In genomic region chr6:98848539-98849210, GRCh38 we compare ENCODE assay signal across 27 cellular contexts. TPM values are rescaled to one million over a fixed set of nuclear protein-coding genes. Genes with fewer than 3 reads are reported as not detected.
A peak's percentile ranks its signal among the peaks of the same experiment; 100 is the strongest.
DNase-seq lines count a peak whose midpoint lies in the region; ATAC-seq, FAIRE-seq and TF ChIP-seq lines count a peak whose summit lies in the region.
"Had no signal": no experiment of that assay in that cellular context is flagged by ENCODE, and none has a peak within 500 bp of the region (broad histone marks: within the 10 kb centered on the region; RNA-seq: fewer than 3 reads in every experiment).

No MANE protein-coding gene starts in this region.

- TF ChIP-seq EP300 in GM12878 (IDR thresholded peaks at IDR 0.05; ENCODE audit: borderline replicate concordance in 1 of 2, control insufficient read depth in 1 of 2, low read depth in 2 of 2, low read length in 2 of 2), result no peak

- WGBS in GM12878 (ENCODE audit: insufficient coverage, insufficient replicate concordance, low lambda C conversion rate, missing lambda C conversion rate), result 76% methylated on average over 17 of the region's 17 CpGs

- H3K27ac Mint-ChIP-seq in memory B cell, result no peak overlapping the region
- H3K27ac Mint-ChIP-seq: activated CD8-positive, alpha-beta memory T cell treated with anti-CD3 and anti-CD28 coated beads, Interleukin-2, amount 10 ng/mL, durations not matched to agents 7 days and 5 days; activated naive CD8-positive, alpha-beta T cell; type B pancreatic cell had no signal

- FAIRE-seq in GM12878 (lab: Jason Lieb, UNC), result no peak

- TF ChIP-seq POLR2A in GM12878 (IDR thresholded peaks at IDR 0.05; ENCODE audit: low read depth, low read length), result no peak

- ATAC-seq in GM12878 (no peak), memory B cell (ENCODE audit: low read depth) (no peak), thoracic aorta (ENCODE audit: insufficient number of reproducible peaks, low FRiP score, low read depth) (no peak)
- ATAC-seq: stimulated activated naive CD8-positive, alpha-beta T cell treated with anti-CD3 and anti-CD28 coated beads, Interleukin-15, Interleukin-2, amounts not matched to agents 100 U/mL and 50 U/mL, for 24 hours had no signal

- no peaks in the 10 kb centered on the region for H3K9me3 Mint-ChIP-seq in memory B cell
- H3K9me3 Mint-ChIP-seq: type B pancreatic cell had no signal

- in situ Hi-C loops in GM12878 (cut with MboI), result loop anchor here (5.0 kb wide), 1 partner anchor 1351 kb away; no protein-coding TSS in a partner anchor

- H3K27me3 ChIP-seq in GM12878 (replicated peaks in 1 of 2; ENCODE audit: control insufficient read depth in 2 of 2, insufficient read depth in 2 of 2, low read length in 1 of 2), result peaks cover 3 to 21% of the 10 kb centered on the region in 2 experiments; a peak in 3 of 4 replicates
- peaks cover 20% of the 10 kb centered on the region for H3K27me3 ChIP-seq in thoracic aorta (replicated peaks; ENCODE audit: insufficient read depth)
- H3K27me3 ChIP-seq in MM.1S (replicated peaks; ENCODE audit: insufficient read depth, low read length), result no peaks in the 10 kb centered on the region

- H2AFZ ChIP-seq in GM12878 (ENCODE audit: control insufficient read depth, low read depth, low read length) (peak overlapping the region; percentile 55; the same call in 1 of the 2 replicates), MM.1S (ENCODE audit: low read length) (no peak overlapping the region)

- RAD21 ChIA-PET in GM12878 (lab: Charles Lee; ENCODE audit: unreplicated experiment), result no interaction called here

- no TSS peak for BruUV-seq in GM12878 (replicated peaks; lab: Mats Ljungman, UMichigan)

- H3K27ac ChIP-seq in GM12878 (ENCODE audit: control insufficient read depth, insufficient read depth) (no peak overlapping the region), thoracic aorta (no peak overlapping the region), MM.1S (ENCODE audit: low read length) (no peak overlapping the region)
- H3K27ac ChIP-seq: brain microvascular endothelial cell, sigmoid colon had no signal

- H3K4me1 ChIP-seq in GM12878 (ENCODE audit: control insufficient read depth, insufficient read depth, low read length) (no peaks in the 10 kb centered on the region), thoracic aorta (ENCODE audit: control insufficient read depth in 1 of 2, low read depth in 2 of 2) (peaks cover 12 to 33% of the 10 kb centered on the region in 2 donors), MM.1S (ENCODE audit: low read length) (no peaks in the 10 kb centered on the region)

- H3K9me3 ChIP-seq in GM12878 (replicated peaks; ENCODE audit: control insufficient read depth, insufficient read depth, low read length), result no peaks in the 10 kb centered on the region
- H3K9me3 ChIP-seq in thoracic aorta, result no peaks in the 10 kb centered on the region
- no peaks in the 10 kb centered on the region for H3K9me3 ChIP-seq in MM.1S (replicated peaks; ENCODE audit: insufficient read depth, low read length)
- H3K9me3 ChIP-seq: sigmoid colon had no signal

- CTCF ChIA-PET in GM12878 (lab: Yijun Ruan, JAX), result interaction anchor here (0.7 kb wide), 1 partner anchor 795 kb away, joined by 3 read pairs; no protein-coding TSS in a partner anchor

- SMC1A ChIA-PET in GM12878 (lab: Charles Lee; ENCODE audit: uncharacterized antibody, unreplicated experiment), result no interaction called here

- H3K36me3 Mint-ChIP-seq in memory B cell, result peaks cover 6% of the 10 kb centered on the region
- H3K36me3 Mint-ChIP-seq: activated CD8-positive, alpha-beta memory T cell treated with anti-CD3 and anti-CD28 coated beads, Interleukin-2, amount 10 ng/mL, durations not matched to agents 7 days and 5 days; activated naive CD8-positive, alpha-beta T cell; type B pancreatic cell had no signal

- TF ChIP-seq CTCF in GM12878 (IDR thresholded peaks at IDR 0.05 in 2 of 3, conservative IDR thresholded peaks at IDR 0.05 in 1 of 3; ENCODE audit: control insufficient read depth in 2 of 3, extremely low read depth in 1 of 3, insufficient read depth in 1 of 3, low read depth in 3 of 3, low read length in 3 of 3), result no peak
- TF ChIP-seq CTCF in thoracic aorta (IDR thresholded peaks at IDR 0.05), result no peak
- TF ChIP-seq CTCF in MM.1S (IDR thresholded peaks at IDR 0.05; ENCODE audit: low read length), result no peak

- DNase-seq in NCI-H1105 treated with DMSO at 0.1 percent for 48 hours (lab: John Stamatoyannopoulos, UW), result peak; percentile 45
- no peak for DNase-seq in NCI-H1105 (lab: John Stamatoyannopoulos, UW)
- no peak for DNase-seq in GM12878 (ENCODE audit: low read depth, low spot score)
- no peak for DNase-seq in memory B cell (ENCODE audit: low spot score in 2 of 2)
- DNase-seq in thoracic aorta (ENCODE audit: low spot score), result no peak
- no peak for DNase-seq in MM.1S
- DNase-seq in hypothalamus (lab: John Stamatoyannopoulos, UW), result no peak
- no peak for DNase-seq in MV-4-11 (lab: John Stamatoyannopoulos, UW)
- DNase-seq: 8988T; activated CD4-positive, alpha-beta T cell treated with anti-CD3 and anti-CD28 coated beads for 48 hours; activated CD8-positive, alpha-beta memory T cell treated with anti-CD3 and anti-CD28 coated beads, Interleukin-2, amount 10 ng/mL, durations not matched to agents 7 days and 5 days; brain microvascular endothelial cell; Calu3; cortex of kidney; KG1; NCI-H1092; NCI-H2107; NCI-H524 treated with DMSO at 0.1 percent for 48 hours; SW 1271 had no signal

- no peak overlapping the region for H3K4me2 ChIP-seq in GM12878 (ENCODE audit: control insufficient read depth, insufficient read depth)
- no peak overlapping the region for H3K4me2 ChIP-seq in MM.1S (ENCODE audit: low read depth, low read length)

- H3K79me2 ChIP-seq in GM12878 (ENCODE audit: control insufficient read depth, insufficient read depth, low read length), result no peaks in the 10 kb centered on the region
- no peaks in the 10 kb centered on the region for H3K79me2 ChIP-seq in MM.1S (ENCODE audit: low read length)

- intact Hi-C loops in GM12878 (cut with micrococcal nuclease; ENCODE audit: unreplicated experiment), result loop anchor here (5.0 to 10.0 kb wide), 3 partner anchors 269 to 796 kb away; no protein-coding TSS in a partner anchor

- H3K36me3 ChIP-seq in GM12878 (ENCODE audit: control insufficient read depth in 2 of 2, insufficient read depth in 2 of 2, low read length in 1 of 2) (no peaks in the 10 kb centered on the region), thoracic aorta (no peaks in the 10 kb centered on the region), MM.1S (replicated peaks; ENCODE audit: insufficient read depth, low read length) (no peaks in the 10 kb centered on the region)
- H3K36me3 ChIP-seq: brain microvascular endothelial cell, sigmoid colon had no signal

- H3K9me2 ChIP-seq in MM.1S (replicated peaks; ENCODE audit: insufficient read depth, low read length), result no peaks in the 10 kb centered on the region

- no peak overlapping the region for H3K4me3 ChIP-seq in GM12878
- H3K4me3 ChIP-seq in thoracic aorta, result peak overlapping the region; percentile 55
- H3K4me3 ChIP-seq in MM.1S (ENCODE audit: low read length), result no peak overlapping the region

- H3K4me1 Mint-ChIP-seq in memory B cell, result peaks cover 11% of the 10 kb centered on the region

- no peaks in the 10 kb centered on the region for H3F3A ChIP-seq in MM.1S (ENCODE audit: insufficient read depth, low read length)

- no peak for TF ChIP-seq RAD21 in GM12878 (IDR thresholded peaks at IDR 0.05; ENCODE audit: insufficient read depth, low read depth, low read length)

- peak overlapping the region; percentile 31 for H3K4me3 Mint-ChIP-seq in memory B cell
- H3K4me3 Mint-ChIP-seq: activated CD8-positive, alpha-beta memory T cell treated with anti-CD3 and anti-CD28 coated beads, Interleukin-2, amount 10 ng/mL, durations not matched to agents 7 days and 5 days; activated naive CD8-positive, alpha-beta T cell; type B pancreatic cell had no signal

- H3K9ac ChIP-seq in GM12878 (ENCODE audit: control insufficient read depth, insufficient read depth, low read length) (no peak overlapping the region), MM.1S (ENCODE audit: low read length) (no peak overlapping the region)

- POLR2A ChIA-PET in GM12878 (lab: Charles Lee), result no interaction called here

- no peaks in the 10 kb centered on the region for H4K20me1 ChIP-seq in GM12878 (ENCODE audit: control insufficient read depth, insufficient read depth)
- H4K20me1 ChIP-seq in MM.1S (ENCODE audit: insufficient read depth, low read length), result no peaks in the 10 kb centered on the region

- H3K27me3 Mint-ChIP-seq in memory B cell, result peaks cover 26% of the 10 kb centered on the region

TF ChIP-seq in GM12878, 131 proteins besides CTCF, POLR2A, EP300 and RAD21:
- TF ChIP-seq NR2C1 (IDR thresholded peaks at IDR 0.05) (no peak), MTA2 (IDR thresholded peaks at IDR 0.05; ENCODE audit: low read depth) (no peak), CREM (IDR thresholded peaks at IDR 0.05; ENCODE audit: low read depth) (no peak), HDAC2 (IDR thresholded peaks at IDR 0.05) (no peak), EED (IDR thresholded peaks at IDR 0.05; ENCODE audit: low read depth) (no peak), TCF7 (IDR thresholded peaks at IDR 0.05; ENCODE audit: borderline replicate concordance) (no peak)
- TF ChIP-seq, protein P1, sequence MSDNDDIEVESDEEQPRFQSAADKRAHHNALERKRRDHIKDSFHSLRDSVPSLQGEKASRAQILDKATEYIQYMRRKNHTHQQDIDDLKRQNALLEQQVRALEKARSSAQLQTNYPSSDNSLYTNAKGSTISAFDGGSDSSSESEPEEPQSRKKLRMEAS (IDR thresholded peaks at IDR 0.05; ENCODE audit: low read depth, low read length), result no peak

RNA-seq across cellular contexts. Expression of gene POU3F2, which starts 14.3 kb away (rescaled TPM):
- total RNA-seq in GM12878 (2013; cell fraction: nucleolus; rRNA removed), result not detected in 2 replicates
- total RNA-seq in GM12878 (2014; rRNA removed) (not detected in 2 replicates), GM12878 (2014; rRNA removed; fragmentation: Illumina TruSeq; extraction: Trizol) (not detected in 2 replicates), GM12878 (2021) (not detected in 2 replicates), thoracic aorta (not detected)
- not detected for polyA plus RNA-seq in GM12878 (2011; ENCODE audit: low read depth)
- polyA plus RNA-seq in GM12878 (2011; rRNA removed) (not detected in 2 replicates), GM12878 (2014; fragmentation: Illumina TruSeq; extraction: Trizol) (not detected in 2 replicates), GM12878 (2014; fragmentation: Nextera tagmentation; extraction: Ambion mirVana) (not detected), GM12878 (2014; rRNA removed) (not detected in 2 replicates), GM12878 (2016; fragmentation: Nextera tagmentation; extraction: Ambion mirVana) (not detected)
- not detected in 2 replicates for polyA plus RNA-seq in GM12878 (2011; cell fraction: cytosol; rRNA removed)
- not detected in 2 replicates for polyA plus RNA-seq in GM12878 (2011; cell fraction: nucleus; rRNA removed)
- polyA plus RNA-seq in GM12878 (2012), result 0.01 TPM in 1 of 2 replicates, not detected in the other
- not detected in 2 replicates for polyA minus RNA-seq in GM12878 (2011; rRNA and poly(A)+ RNA removed)
- polyA minus RNA-seq in GM12878 (2011; cell fraction: cytosol; rRNA and poly(A)+ RNA removed), result not detected in 2 replicates
- not detected in 2 replicates for polyA minus RNA-seq in GM12878 (2011; cell fraction: nucleus; rRNA and poly(A)+ RNA removed)
- total RNA-seq: activated CD8-positive, alpha-beta memory T cell treated with anti-CD3 and anti-CD28 coated beads, Interleukin-2, amount 10 ng/mL, durations not matched to agents 7 days and 5 days; Calu3; fibroblast of villous mesenchyme; left lobe of liver; omental fat pad; sigmoid colon had no signal
- polyA plus RNA-seq: BJ, sigmoid colon had no signal
